In the genomic region with DNA sequence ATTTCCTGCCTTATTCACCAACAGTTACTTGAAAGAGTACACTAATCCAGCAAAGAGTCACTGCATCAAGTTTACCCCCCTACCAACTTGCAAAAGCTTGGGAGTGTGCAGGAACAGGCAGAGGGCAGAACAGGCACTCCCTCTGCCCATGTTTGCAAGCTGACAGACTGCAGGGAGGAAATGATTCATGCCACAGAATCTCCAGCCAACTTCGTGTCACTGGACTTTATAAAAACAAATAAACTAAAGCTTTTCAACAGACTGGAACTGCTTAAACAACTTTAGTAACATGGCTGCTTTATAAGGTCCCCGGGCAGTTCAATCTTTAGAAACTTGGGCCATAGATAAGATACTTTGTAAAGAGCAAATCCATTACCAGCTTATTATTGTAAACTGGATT, we compare ENCODE assay signal across 11 cellular contexts.
DNase-seq lines count a peak whose midpoint lies in the region; ATAC-seq and TF ChIP-seq lines count a peak whose summit lies in the region.
"Had no signal": no experiment of that assay in that cellular context is flagged by ENCODE, and none has a peak within 500 bp of the region (broad histone marks: within the 10 kb centered on the region; RNA-seq: fewer than 3 reads in every experiment).

No MANE protein-coding gene starts in this region.

- WGBS in trophoblast cell (ENCODE audit: extremely low coverage, insufficient coverage, insufficient read length): no CpG with 5 or more reads among the region's 2 CpGs

- no peak for ATAC-seq in CD4-positive, alpha-beta T cell (ENCODE audit: poor library complexity)
- ATAC-seq in GM21515 (IDR thresholded peaks at IDR 0.05; ENCODE audit: unreplicated experiment): no peak
- no peak for ATAC-seq in GM18858 (IDR thresholded peaks at IDR 0.05; ENCODE audit: unreplicated experiment)

- H3K27ac Mint-ChIP-seq in CD4-positive, alpha-beta T cell: no peak overlapping the region
- H3K27ac Mint-ChIP-seq: activated CD4-positive, alpha-beta T cell treated with anti-CD3 and anti-CD28 coated beads, Interleukin-2, amount 10 ng/mL, durations not matched to agents 7 days and 5 days; stimulated activated naive CD8-positive, alpha-beta T cell treated with anti-CD3 and anti-CD28 coated beads, Interleukin-15, Interleukin-2, amounts not matched to agents 100 ng/mL and 50 ng/mL, for 24 hours had no signal

- no peak overlapping the region for H2BK5ac ChIP-seq in trophoblast cell (ENCODE audit: low read depth, low read length, poor library complexity)

- no peaks in the 10 kb centered on the region for H3K36me3 ChIP-seq in SJSA1
- H3K36me3 ChIP-seq in trophoblast cell (ENCODE audit: control insufficient read depth in 1 of 2, insufficient read depth in 2 of 2, low read length in 2 of 2): no peaks in the 10 kb centered on the region

- H3K9me3 ChIP-seq in SJSA1 (replicated peaks): no peaks in the 10 kb centered on the region
- H3K9me3 ChIP-seq in trophoblast cell (ENCODE audit: insufficient read depth, low read depth, low read length): no peaks in the 10 kb centered on the region
- no peaks in the 10 kb centered on the region for H3K9me3 ChIP-seq in CD4-positive, alpha-beta T cell (ENCODE audit: control insufficient read depth, low read length)

- H2AK5ac ChIP-seq in trophoblast cell (ENCODE audit: low read length): no peak overlapping the region

- no peak overlapping the region for H3K9ac ChIP-seq in trophoblast cell (ENCODE audit: low read length)

- CTCF ChIA-PET in CD4-positive, alpha-beta T cell (lab: Charles Lee): no interaction called here

- DNase-seq in Daoy (ENCODE audit: low read depth) (peak; percentile 90), SJSA1 (ENCODE audit: low read depth in 1 of 2, low spot score in 2 of 2) (peak; percentile 75 to 79), fibroblast of the conjunctiva (ENCODE audit: low read depth) (peak; percentile 86), trophoblast cell (peak in 1 of 2 donors; percentile 34), MV-4-11 (lab: John Stamatoyannopoulos, UW) (no peak)
- no peak for DNase-seq in CD4-positive, alpha-beta T cell
- DNase-seq: activated CD4-positive, alpha-beta T cell treated with anti-CD3 and anti-CD28 coated beads, Interleukin-2, amount 10 ng/mL, durations not matched to agents 7 days and 5 days had no signal

- POLR2A ChIA-PET in CD4-positive, alpha-beta T cell (lab: Charles Lee): no interaction called here

- no peaks in the 10 kb centered on the region for H3K4me1 Mint-ChIP-seq in CD4-positive, alpha-beta T cell (ENCODE audit: low read depth)
- H3K4me1 Mint-ChIP-seq: activated CD4-positive, alpha-beta T cell treated with anti-CD3 and anti-CD28 coated beads, Interleukin-2, amount 10 ng/mL, durations not matched to agents 7 days and 5 days had no signal

- H3K4me2 ChIP-seq in trophoblast cell (ENCODE audit: low read length): no peak overlapping the region

- no peaks in the 10 kb centered on the region for H3K79me1 ChIP-seq in trophoblast cell (ENCODE audit: low read length)

- H3K23ac ChIP-seq in trophoblast cell (ENCODE audit: low read length): no peak overlapping the region

- H2BK12ac ChIP-seq in trophoblast cell (ENCODE audit: low read length): no peak overlapping the region

- no peaks in the 10 kb centered on the region for H3K79me2 ChIP-seq in trophoblast cell (ENCODE audit: control insufficient read depth, insufficient read depth, low read length, poor library complexity)

- H3K4me1 ChIP-seq in SJSA1 (replicated peaks) (peaks cover 29% of the 10 kb centered on the region), trophoblast cell (ENCODE audit: control insufficient read depth in 1 of 2, insufficient read depth in 2 of 2, low read length in 2 of 2) (peaks cover 2 to 4% of the 10 kb centered on the region in 2 experiments)

- H3K27me3 Mint-ChIP-seq in CD4-positive, alpha-beta T cell: no peaks in the 10 kb centered on the region
- H3K27me3 Mint-ChIP-seq: activated CD4-positive, alpha-beta T cell treated with anti-CD3 and anti-CD28 coated beads, Interleukin-2, amount 10 ng/mL, durations not matched to agents 7 days and 5 days; stimulated activated naive CD8-positive, alpha-beta T cell treated with anti-CD3 and anti-CD28 coated beads, Interleukin-15, Interleukin-2, amounts not matched to agents 100 ng/mL and 50 ng/mL, for 24 hours had no signal

- no peaks in the 10 kb centered on the region for H3K36me3 Mint-ChIP-seq in CD4-positive, alpha-beta T cell (ENCODE audit: low read depth)

- no peak overlapping the region for H2AFZ ChIP-seq in trophoblast cell (ENCODE audit: insufficient read depth, low read length, poor library complexity)

- TF ChIP-seq CTCF in CD4-positive, alpha-beta T cell (IDR thresholded peaks at IDR 0.05): no peak

- H3K18ac ChIP-seq in trophoblast cell (ENCODE audit: low read length): peak overlapping the region; percentile 61

- no peaks in the 10 kb centered on the region for H3K27me3 ChIP-seq in SJSA1 (replicated peaks)
- no peaks in the 10 kb centered on the region for H3K27me3 ChIP-seq in trophoblast cell (ENCODE audit: insufficient read depth, low read length)
- no peaks in the 10 kb centered on the region for H3K27me3 ChIP-seq in CD4-positive, alpha-beta T cell (ENCODE audit: control insufficient read depth, insufficient read depth, low read length)

- H3K4me3 ChIP-seq in SJSA1 (no peak overlapping the region), trophoblast cell (ENCODE audit: low read depth, low read length) (no peak overlapping the region)

- H4K91ac ChIP-seq in trophoblast cell (ENCODE audit: low read depth, low read length): no peak overlapping the region

- no peaks in the 10 kb centered on the region for H3K9me3 Mint-ChIP-seq in CD4-positive, alpha-beta T cell
- H3K9me3 Mint-ChIP-seq: activated CD4-positive, alpha-beta T cell treated with anti-CD3 and anti-CD28 coated beads, Interleukin-2, amount 10 ng/mL, durations not matched to agents 7 days and 5 days; stimulated activated naive CD8-positive, alpha-beta T cell treated with anti-CD3 and anti-CD28 coated beads, Interleukin-15, Interleukin-2, amounts not matched to agents 100 ng/mL and 50 ng/mL, for 24 hours had no signal

- no peak overlapping the region for H3K4me3 Mint-ChIP-seq in CD4-positive, alpha-beta T cell
- H3K4me3 Mint-ChIP-seq: activated CD4-positive, alpha-beta T cell treated with anti-CD3 and anti-CD28 coated beads, Interleukin-2, amount 10 ng/mL, durations not matched to agents 7 days and 5 days; stimulated activated naive CD8-positive, alpha-beta T cell treated with anti-CD3 and anti-CD28 coated beads, Interleukin-15, Interleukin-2, amounts not matched to agents 100 ng/mL and 50 ng/mL, for 24 hours had no signal

- H3K27ac ChIP-seq in SJSA1 (peak overlapping the region; percentile 74), trophoblast cell (ENCODE audit: low read depth, low read length) (peak overlapping the region; percentile 9)
- no peak overlapping the region for H3K27ac ChIP-seq in CD4-positive, alpha-beta T cell (ENCODE audit: low read depth, low read length)
- H3K27ac ChIP-seq: HL-60 had no signal

- no peak overlapping the region for H4K8ac ChIP-seq in trophoblast cell (ENCODE audit: low read depth, low read length)

- no peak overlapping the region for H3K4ac ChIP-seq in trophoblast cell (ENCODE audit: low read depth, low read length)

- H4K12ac ChIP-seq in trophoblast cell (ENCODE audit: low read depth, low read length): no peak overlapping the region

- intact Hi-C loops in CD4-positive, alpha-beta T cell (cut with DNase I, micrococcal nuclease): no loop called here

- H3K14ac ChIP-seq in trophoblast cell (ENCODE audit: low read length): no peak overlapping the region

- H2BK120ac ChIP-seq in trophoblast cell (ENCODE audit: insufficient read depth, low read length, poor library complexity): no peak overlapping the region

Comparison
In these comparisons a context has a peak if more than half of its experiments do, and no peak if none do; other contexts are left out.
1. DNase-seq: peak in Daoy (single experiment), SJSA1 (2 of 2) and fibroblast of the conjunctiva (single experiment); none in CD4-positive, alpha-beta T cell (0 of 10) and MV-4-11 (single experiment).